ENCODE assay signal across 1 cellular context in the genomic region with DNA sequence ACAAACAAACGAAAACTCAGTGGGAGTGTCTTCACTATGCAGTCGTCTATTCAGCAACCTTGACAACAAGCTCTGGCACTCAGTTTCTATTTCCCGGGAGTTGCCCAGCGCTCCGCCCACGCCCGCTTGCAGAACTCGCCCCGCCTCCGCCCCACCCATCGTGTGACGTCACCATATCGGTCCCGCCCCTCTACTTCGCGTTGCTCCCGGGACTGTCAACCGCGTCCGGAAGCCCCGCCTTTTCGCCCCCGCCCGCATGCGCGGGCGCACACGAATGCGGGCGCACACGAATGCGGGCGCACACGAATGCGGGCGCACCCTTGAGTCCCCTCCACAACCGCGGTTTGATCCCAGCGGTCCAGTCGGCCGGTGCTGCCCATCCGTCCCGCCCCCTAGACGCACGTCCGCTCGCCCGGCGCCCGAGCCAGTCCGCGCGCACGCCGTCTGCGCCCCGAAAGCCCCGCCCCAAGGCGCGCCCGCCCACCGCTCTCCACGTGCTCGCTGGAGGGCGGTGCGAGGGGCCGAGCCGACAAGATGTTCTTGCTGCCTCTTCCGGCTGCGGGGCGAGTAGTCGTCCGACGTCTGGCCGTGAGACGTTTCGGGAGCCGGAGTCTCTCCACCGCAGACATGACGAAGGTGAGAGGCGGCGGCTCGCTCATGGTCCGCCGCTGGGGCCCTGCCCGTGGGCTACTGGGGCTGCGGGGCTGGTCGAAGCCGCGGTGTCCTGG.
TF ChIP-seq lines count a peak whose summit lies in the region.

A gene (plus strand): TSS at position 267 of the 728 bp plus-strand sequence. CDS start 268 bp downstream, at position 535.

TF ChIP-seq in WTC11, 78 proteins besides CTCF, POLR2A, EP300 and RAD21 (continued from another document and continues in another):
- TF ChIP-seq, protein P1, sequence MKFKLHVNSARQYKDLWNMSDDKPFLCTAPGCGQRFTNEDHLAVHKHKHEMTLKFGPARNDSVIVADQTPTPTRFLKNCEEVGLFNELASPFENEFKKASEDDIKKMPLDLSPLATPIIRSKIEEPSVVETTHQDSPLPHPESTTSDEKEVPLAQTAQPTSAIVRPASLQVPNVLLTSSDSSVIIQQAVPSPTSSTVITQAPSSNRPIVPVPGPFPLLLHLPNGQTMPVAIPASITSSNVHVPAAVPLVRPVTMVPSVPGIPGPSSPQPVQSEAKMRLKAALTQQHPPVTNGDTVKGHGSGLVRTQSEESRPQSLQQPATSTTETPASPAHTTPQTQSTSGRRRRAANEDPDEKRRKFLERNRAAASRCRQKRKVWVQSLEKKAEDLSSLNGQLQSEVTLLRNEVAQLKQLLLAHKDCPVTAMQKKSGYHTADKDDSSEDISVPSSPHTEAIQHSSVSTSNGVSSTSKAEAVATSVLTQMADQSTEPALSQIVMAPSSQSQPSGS (CRISPR knock-in tag; IDR thresholded peaks at IDR 0.05; ENCODE audit: borderline replicate concordance, low read depth): no peak
- TF ChIP-seq ESRRA (CRISPR knock-in tag; IDR thresholded peaks at IDR 0.05; ENCODE audit: borderline replicate concordance) (peak; percentile 94), ZNF423 (CRISPR knock-in tag; IDR thresholded peaks at IDR 0.05) (no peak), ZNF232 (CRISPR knock-in tag; IDR thresholded peaks at IDR 0.05) (peak; percentile 98), SOX15 (CRISPR knock-in tag; IDR thresholded peaks at IDR 0.05) (no peak), FOXP1 (CRISPR knock-in tag; IDR thresholded peaks at IDR 0.05; ENCODE audit: borderline replicate concordance) (peak; percentile 96), MYBL2 (CRISPR knock-in tag; IDR thresholded peaks at IDR 0.05) (peak; percentile 97), HMGA2 (CRISPR knock-in tag; IDR thresholded peaks at IDR 0.05) (no peak), TP53 (CRISPR knock-in tag; IDR thresholded peaks at IDR 0.05) (peak; percentile 95), TEAD4 (CRISPR knock-in tag; IDR thresholded peaks at IDR 0.05) (no peak; the same call in 1 of the 2 replicates), CREB1 (CRISPR knock-in tag; IDR thresholded peaks at IDR 0.05) (peak; percentile 67; the same call in 1 of the 2 replicates), ZNF416 (CRISPR knock-in tag; IDR thresholded peaks at IDR 0.05) (no peak), KAT7 (CRISPR knock-in tag; IDR thresholded peaks at IDR 0.05; ENCODE audit: borderline replicate concordance) (peak; percentile 83; the same call in 1 of the 2 replicates), SP1 (CRISPR knock-in tag; conservative IDR thresholded peaks at IDR 0.05) (peak; percentile 100), NR1H2 (CRISPR knock-in tag; IDR thresholded peaks at IDR 0.05) (no peak), JUN (CRISPR knock-in tag; IDR thresholded peaks at IDR 0.05) (no peak), ZNF671 (CRISPR knock-in tag; IDR thresholded peaks at IDR 0.05) (no peak), PRRX2 (CRISPR knock-in tag; IDR thresholded peaks at IDR 0.05) (no peak), FOXK1 (CRISPR knock-in tag; IDR thresholded peaks at IDR 0.05) (peak; percentile 91), CREM (CRISPR knock-in tag; IDR thresholded peaks at IDR 0.05) (peak; percentile 80; the same call in 1 of the 2 replicates), ZNF263 (CRISPR knock-in tag; IDR thresholded peaks at IDR 0.05; ENCODE audit: low read depth) (no peak), OVOL2 (CRISPR knock-in tag; IDR thresholded peaks at IDR 0.05; ENCODE audit: borderline replicate concordance) (no peak)
- TF ChIP-seq, protein P2, sequence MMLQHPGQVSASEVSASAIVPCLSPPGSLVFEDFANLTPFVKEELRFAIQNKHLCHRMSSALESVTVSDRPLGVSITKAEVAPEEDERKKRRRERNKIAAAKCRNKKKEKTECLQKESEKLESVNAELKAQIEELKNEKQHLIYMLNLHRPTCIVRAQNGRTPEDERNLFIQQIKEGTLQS (CRISPR knock-in tag; conservative IDR thresholded peaks at IDR 0.05): no peak
- TF ChIP-seq, protein P3, sequence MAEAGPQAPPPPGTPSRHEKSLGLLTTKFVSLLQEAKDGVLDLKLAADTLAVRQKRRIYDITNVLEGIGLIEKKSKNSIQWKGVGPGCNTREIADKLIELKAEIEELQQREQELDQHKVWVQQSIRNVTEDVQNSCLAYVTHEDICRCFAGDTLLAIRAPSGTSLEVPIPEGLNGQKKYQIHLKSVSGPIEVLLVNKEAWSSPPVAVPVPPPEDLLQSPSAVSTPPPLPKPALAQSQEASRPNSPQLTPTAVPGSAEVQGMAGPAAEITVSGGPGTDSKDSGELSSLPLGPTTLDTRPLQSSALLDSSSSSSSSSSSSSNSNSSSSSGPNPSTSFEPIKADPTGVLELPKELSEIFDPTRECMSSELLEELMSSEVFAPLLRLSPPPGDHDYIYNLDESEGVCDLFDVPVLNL (CRISPR knock-in tag; IDR thresholded peaks at IDR 0.05; ENCODE audit: borderline replicate concordance, low read depth): 0 out of 2 replicates have a peak, but pooled peaks have one; percentile 47
- TF ChIP-seq, protein P4, sequence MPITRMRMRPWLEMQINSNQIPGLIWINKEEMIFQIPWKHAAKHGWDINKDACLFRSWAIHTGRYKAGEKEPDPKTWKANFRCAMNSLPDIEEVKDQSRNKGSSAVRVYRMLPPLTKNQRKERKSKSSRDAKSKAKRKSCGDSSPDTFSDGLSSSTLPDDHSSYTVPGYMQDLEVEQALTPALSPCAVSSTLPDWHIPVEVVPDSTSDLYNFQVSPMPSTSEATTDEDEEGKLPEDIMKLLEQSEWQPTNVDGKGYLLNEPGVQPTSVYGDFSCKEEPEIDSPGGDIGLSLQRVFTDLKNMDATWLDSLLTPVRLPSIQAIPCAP (CRISPR knock-in tag; IDR thresholded peaks at IDR 0.05): peak; percentile 93
- TF ChIP-seq, protein P5, sequence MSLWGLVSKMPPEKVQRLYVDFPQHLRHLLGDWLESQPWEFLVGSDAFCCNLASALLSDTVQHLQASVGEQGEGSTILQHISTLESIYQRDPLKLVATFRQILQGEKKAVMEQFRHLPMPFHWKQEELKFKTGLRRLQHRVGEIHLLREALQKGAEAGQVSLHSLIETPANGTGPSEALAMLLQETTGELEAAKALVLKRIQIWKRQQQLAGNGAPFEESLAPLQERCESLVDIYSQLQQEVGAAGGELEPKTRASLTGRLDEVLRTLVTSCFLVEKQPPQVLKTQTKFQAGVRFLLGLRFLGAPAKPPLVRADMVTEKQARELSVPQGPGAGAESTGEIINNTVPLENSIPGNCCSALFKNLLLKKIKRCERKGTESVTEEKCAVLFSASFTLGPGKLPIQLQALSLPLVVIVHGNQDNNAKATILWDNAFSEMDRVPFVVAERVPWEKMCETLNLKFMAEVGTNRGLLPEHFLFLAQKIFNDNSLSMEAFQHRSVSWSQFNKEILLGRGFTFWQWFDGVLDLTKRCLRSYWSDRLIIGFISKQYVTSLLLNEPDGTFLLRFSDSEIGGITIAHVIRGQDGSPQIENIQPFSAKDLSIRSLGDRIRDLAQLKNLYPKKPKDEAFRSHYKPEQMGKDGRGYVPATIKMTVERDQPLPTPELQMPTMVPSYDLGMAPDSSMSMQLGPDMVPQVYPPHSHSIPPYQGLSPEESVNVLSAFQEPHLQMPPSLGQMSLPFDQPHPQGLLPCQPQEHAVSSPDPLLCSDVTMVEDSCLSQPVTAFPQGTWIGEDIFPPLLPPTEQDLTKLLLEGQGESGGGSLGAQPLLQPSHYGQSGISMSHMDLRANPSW (CRISPR knock-in tag; conservative IDR thresholded peaks at IDR 0.05; ENCODE audit: low read depth): peak; percentile 86; the same call in 1 of the 2 replicates
- TF ChIP-seq, protein P6, sequence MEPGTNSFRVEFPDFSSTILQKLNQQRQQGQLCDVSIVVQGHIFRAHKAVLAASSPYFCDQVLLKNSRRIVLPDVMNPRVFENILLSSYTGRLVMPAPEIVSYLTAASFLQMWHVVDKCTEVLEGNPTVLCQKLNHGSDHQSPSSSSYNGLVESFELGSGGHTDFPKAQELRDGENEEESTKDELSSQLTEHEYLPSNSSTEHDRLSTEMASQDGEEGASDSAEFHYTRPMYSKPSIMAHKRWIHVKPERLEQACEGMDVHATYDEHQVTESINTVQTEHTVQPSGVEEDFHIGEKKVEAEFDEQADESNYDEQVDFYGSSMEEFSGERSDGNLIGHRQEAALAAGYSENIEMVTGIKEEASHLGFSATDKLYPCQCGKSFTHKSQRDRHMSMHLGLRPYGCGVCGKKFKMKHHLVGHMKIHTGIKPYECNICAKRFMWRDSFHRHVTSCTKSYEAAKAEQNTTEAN (CRISPR knock-in tag; IDR thresholded peaks at IDR 0.05): peak; percentile 82
- TF ChIP-seq, protein P7, sequence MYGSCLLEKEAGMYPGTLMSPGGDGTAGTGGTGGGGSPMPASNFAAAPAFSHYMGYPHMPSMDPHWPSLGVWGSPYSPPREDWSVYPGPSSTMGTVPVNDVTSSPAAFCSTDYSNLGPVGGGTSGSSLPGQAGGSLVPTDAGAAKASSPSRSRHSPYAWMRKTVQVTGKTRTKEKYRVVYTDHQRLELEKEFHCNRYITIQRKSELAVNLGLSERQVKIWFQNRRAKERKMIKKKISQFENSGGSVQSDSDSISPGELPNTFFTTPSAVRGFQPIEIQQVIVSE (CRISPR knock-in tag; IDR thresholded peaks at IDR 0.05; ENCODE audit: borderline replicate concordance): no peak
- TF ChIP-seq, protein P8, sequence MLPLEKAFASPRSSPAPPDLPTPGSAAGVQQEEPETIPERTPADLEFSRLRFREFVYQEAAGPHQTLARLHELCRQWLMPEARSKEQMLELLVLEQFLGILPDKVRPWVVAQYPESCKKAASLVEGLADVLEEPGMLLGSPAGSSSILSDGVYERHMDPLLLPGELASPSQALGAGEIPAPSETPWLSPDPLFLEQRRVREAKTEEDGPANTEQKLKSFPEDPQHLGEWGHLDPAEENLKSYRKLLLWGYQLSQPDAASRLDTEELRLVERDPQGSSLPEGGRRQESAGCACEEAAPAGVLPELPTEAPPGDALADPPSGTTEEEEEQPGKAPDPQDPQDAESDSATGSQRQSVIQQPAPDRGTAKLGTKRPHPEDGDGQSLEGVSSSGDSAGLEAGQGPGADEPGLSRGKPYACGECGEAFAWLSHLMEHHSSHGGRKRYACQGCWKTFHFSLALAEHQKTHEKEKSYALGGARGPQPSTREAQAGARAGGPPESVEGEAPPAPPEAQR (CRISPR knock-in tag; IDR thresholded peaks at IDR 0.05): no peak
- TF ChIP-seq, protein P9, sequence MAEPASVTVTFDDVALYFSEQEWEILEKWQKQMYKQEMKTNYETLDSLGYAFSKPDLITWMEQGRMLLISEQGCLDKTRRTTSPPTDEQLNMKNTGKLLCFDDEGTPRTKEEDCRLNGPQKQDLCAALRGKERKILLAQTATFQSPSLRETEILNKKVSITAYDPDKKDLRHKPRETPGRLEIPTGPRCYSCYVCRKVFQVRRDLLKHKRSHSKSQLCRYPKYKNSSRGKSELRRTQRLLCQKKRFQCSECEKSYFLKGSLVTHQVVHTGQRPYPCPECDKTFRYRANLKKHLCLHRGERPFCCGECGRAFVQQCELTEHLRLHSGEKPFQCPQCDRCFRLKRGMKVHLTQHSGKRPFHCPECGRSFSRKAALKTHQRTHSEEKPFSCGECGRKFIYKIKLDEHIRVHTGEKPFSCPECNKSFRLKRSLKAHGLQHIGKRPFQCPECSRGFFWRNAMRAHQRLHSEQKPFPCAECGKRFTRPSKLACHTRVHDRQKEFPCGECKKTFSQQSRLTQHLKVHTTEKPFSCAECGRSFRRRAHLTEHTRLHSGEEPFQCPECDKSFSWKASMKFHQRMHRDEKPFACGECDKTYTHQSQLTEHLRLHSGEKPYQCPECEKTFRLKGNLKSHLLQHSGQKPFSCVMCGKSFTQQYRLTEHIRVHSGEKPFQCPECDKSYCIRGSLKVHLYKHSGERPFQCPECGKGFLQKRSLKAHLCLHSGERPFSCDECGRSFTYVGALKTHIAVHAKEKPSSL (CRISPR knock-in tag; conservative IDR thresholded peaks at IDR 0.05): no peak
- TF ChIP-seq, protein P10, sequence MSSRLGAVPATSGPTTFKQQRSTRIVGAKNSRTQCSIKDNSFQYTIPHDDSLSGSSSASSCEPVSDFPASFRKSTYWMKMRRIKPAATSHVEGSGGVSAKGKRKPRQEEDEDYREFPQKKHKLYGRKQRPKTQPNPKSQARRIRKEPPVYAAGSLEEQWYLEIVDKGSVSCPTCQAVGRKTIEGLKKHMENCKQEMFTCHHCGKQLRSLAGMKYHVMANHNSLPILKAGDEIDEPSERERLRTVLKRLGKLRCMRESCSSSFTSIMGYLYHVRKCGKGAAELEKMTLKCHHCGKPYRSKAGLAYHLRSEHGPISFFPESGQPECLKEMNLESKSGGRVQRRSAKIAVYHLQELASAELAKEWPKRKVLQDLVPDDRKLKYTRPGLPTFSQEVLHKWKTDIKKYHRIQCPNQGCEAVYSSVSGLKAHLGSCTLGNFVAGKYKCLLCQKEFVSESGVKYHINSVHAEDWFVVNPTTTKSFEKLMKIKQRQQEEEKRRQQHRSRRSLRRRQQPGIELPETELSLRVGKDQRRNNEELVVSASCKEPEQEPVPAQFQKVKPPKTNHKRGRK (CRISPR knock-in tag; IDR thresholded peaks at IDR 0.05; ENCODE audit: borderline replicate concordance): 0 out of 2 replicates have a peak, but pooled peaks have one; percentile 40
- TF ChIP-seq, protein P11, sequence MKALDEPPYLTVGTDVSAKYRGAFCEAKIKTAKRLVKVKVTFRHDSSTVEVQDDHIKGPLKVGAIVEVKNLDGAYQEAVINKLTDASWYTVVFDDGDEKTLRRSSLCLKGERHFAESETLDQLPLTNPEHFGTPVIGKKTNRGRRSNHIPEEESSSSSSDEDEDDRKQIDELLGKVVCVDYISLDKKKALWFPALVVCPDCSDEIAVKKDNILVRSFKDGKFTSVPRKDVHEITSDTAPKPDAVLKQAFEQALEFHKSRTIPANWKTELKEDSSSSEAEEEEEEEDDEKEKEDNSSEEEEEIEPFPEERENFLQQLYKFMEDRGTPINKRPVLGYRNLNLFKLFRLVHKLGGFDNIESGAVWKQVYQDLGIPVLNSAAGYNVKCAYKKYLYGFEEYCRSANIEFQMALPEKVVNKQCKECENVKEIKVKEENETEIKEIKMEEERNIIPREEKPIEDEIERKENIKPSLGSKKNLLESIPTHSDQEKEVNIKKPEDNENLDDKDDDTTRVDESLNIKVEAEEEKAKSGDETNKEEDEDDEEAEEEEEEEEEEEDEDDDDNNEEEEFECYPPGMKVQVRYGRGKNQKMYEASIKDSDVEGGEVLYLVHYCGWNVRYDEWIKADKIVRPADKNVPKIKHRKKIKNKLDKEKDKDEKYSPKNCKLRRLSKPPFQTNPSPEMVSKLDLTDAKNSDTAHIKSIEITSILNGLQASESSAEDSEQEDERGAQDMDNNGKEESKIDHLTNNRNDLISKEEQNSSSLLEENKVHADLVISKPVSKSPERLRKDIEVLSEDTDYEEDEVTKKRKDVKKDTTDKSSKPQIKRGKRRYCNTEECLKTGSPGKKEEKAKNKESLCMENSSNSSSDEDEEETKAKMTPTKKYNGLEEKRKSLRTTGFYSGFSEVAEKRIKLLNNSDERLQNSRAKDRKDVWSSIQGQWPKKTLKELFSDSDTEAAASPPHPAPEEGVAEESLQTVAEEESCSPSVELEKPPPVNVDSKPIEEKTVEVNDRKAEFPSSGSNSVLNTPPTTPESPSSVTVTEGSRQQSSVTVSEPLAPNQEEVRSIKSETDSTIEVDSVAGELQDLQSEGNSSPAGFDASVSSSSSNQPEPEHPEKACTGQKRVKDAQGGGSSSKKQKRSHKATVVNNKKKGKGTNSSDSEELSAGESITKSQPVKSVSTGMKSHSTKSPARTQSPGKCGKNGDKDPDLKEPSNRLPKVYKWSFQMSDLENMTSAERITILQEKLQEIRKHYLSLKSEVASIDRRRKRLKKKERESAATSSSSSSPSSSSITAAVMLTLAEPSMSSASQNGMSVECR (CRISPR knock-in tag; IDR thresholded peaks at IDR 0.05; ENCODE audit: borderline replicate concordance): peak; percentile 97
- TF ChIP-seq, protein P12, sequence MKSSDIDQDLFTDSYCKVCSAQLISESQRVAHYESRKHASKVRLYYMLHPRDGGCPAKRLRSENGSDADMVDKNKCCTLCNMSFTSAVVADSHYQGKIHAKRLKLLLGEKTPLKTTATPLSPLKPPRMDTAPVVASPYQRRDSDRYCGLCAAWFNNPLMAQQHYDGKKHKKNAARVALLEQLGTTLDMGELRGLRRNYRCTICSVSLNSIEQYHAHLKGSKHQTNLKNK (CRISPR knock-in tag; IDR thresholded peaks at IDR 0.05): no peak
